Comparison of ENCODE assay signal across 16 cellular contexts in genomic region chr11:1570001-1570453, GRCh38. TPM values are rescaled to one million over a fixed set of nuclear protein-coding genes. Genes with fewer than 3 reads are reported as not detected.
DNase-seq lines count a peak whose midpoint lies in the region; ATAC-seq and TF ChIP-seq lines count a peak whose summit lies in the region.
"Had no signal": no experiment of that assay in that cellular context is flagged by ENCODE, and none has a peak within 500 bp of the region (broad histone marks: within the 10 kb centered on the region; RNA-seq: fewer than 3 reads in every experiment).

No MANE protein-coding gene starts in this region.

- H3K27ac Mint-ChIP-seq in effector memory CD8-positive, alpha-beta T cell: peak overlapping the region; percentile 93
- peak overlapping the region in 1 of 2 donors; percentile 29 for H3K27ac Mint-ChIP-seq in natural killer cell treated with Interleukin-12 subunit alpha and Interleukin-12 subunit beta and Interleukin-15 and Interleukin-18, amount 100 ng/mL, for 72 hours
- H3K27ac Mint-ChIP-seq: GM23338 had no signal

- peaks cover 37 to 38% of the 10 kb centered on the region in 2 donors for H3K4me1 Mint-ChIP-seq in effector memory CD8-positive, alpha-beta T cell (ENCODE audit: low read depth in 2 of 2)
- H3K4me1 Mint-ChIP-seq in natural killer cell treated with Interleukin-12 subunit alpha and Interleukin-12 subunit beta and Interleukin-15 and Interleukin-18, amount 100 ng/mL, for 72 hours (ENCODE audit: low read depth in 2 of 2): peaks cover 4 to 21% of the 10 kb centered on the region in 2 donors

- H4K20me1 ChIP-seq in GM23248 (ENCODE audit: insufficient read depth): no peaks in the 10 kb centered on the region

- no peaks in the 10 kb centered on the region for H3K9me3 ChIP-seq in transverse colon
- no peaks in the 10 kb centered on the region for H3K9me3 ChIP-seq in GM23248 (ENCODE audit: low read depth)
- H3K9me3 ChIP-seq: SJCRH30 had no signal

- in situ Hi-C loops in transverse colon (cut with MboI; ENCODE audit: low pct_ligation_motif_present in 1 of 4, low pct_unique_long_range_greater_than_20kb in 1 of 4, low sequenced_read_pairs in 3 of 4) (no loop called here), GM23248 (cut with MboI) (no loop called here)

- no peak for TF ChIP-seq POLR2A in transverse colon (IDR thresholded peaks at IDR 0.05)

- peaks cover 2% of the 10 kb centered on the region for H3K27me3 ChIP-seq in transverse colon
- H3K27me3 ChIP-seq in GM23248 (replicated peaks; ENCODE audit: insufficient read depth): peaks cover 21% of the 10 kb centered on the region

- H3K36me3 Mint-ChIP-seq in effector memory CD8-positive, alpha-beta T cell (ENCODE audit: insufficient read depth): peaks cover 84% of the 10 kb centered on the region
- no peaks in the 10 kb centered on the region for H3K36me3 Mint-ChIP-seq in natural killer cell treated with Interleukin-12 subunit alpha and Interleukin-12 subunit beta and Interleukin-15 and Interleukin-18, amount 100 ng/mL, for 72 hours

- intact Hi-C loops in Right ventricle myocardium superior (cut with DNase I): loop anchor here (10.0 kb wide), 2 partner anchors 265 to 365 kb away; partner anchors contain the start of gene TOLLIP
- intact Hi-C loops in cardiac septum (cut with DNase I): loop anchor here (5.0 kb wide), 1 partner anchor 33 kb away; no protein-coding TSS in a partner anchor
- intact Hi-C loops in transverse colon (cut with DNase I; ENCODE audit: low total_unique reads): no loop called here

- no peaks in the 10 kb centered on the region for H3K9me3 Mint-ChIP-seq in effector memory CD8-positive, alpha-beta T cell
- no peaks in the 10 kb centered on the region for H3K9me3 Mint-ChIP-seq in natural killer cell treated with Interleukin-12 subunit alpha and Interleukin-12 subunit beta and Interleukin-15 and Interleukin-18, amount 100 ng/mL, for 72 hours
- H3K9me3 Mint-ChIP-seq: GM23338 had no signal

- H3K27me3 Mint-ChIP-seq in effector memory CD8-positive, alpha-beta T cell: no peaks in the 10 kb centered on the region
- no peaks in the 10 kb centered on the region for H3K27me3 Mint-ChIP-seq in natural killer cell treated with Interleukin-12 subunit alpha and Interleukin-12 subunit beta and Interleukin-15 and Interleukin-18, amount 100 ng/mL, for 72 hours

- peak overlapping the region in 1 of 4 donors; percentile 70 for H3K4me3 ChIP-seq in transverse colon
- no peak overlapping the region for H3K4me3 ChIP-seq in GM23248
- H3K4me3 ChIP-seq: SJCRH30 had no signal

- H3K4me2 ChIP-seq in GM23248 (ENCODE audit: unreplicated experiment): no peak overlapping the region

- H3F3A ChIP-seq in GM23248 (ENCODE audit: insufficient read depth): 0 out of 2 replicates have a peak, but pooled peaks cover 3% of the 10 kb centered on the region

- DNase-seq in Right ventricle myocardium superior (peak; percentile 42), cardiac septum (ENCODE audit: low spot score) (no peak), transverse colon (no peak), superior temporal gyrus (ENCODE audit: extremely low spot score) (no peak), GM23248 (no peak)
- no peak for DNase-seq in effector memory CD8-positive, alpha-beta T cell
- no peak for DNase-seq in natural killer cell treated with Interleukin-12 subunit alpha and Interleukin-12 subunit beta and Interleukin-15 and Interleukin-18, amount 100 ng/mL, for 72 hours (ENCODE audit: low spot score)
- DNase-seq: activated CD8-positive, alpha-beta memory T cell treated with anti-CD3 and anti-CD28 coated beads, Interleukin-2, amount 50 U/mL, for 4 hours; amniotic stem cell; EL; foreskin keratinocyte; NCI-H2029 treated with DMSO at 0.1 percent for 48 hours; SJCRH30 had no signal

- no peak for ATAC-seq in Right ventricle myocardium superior (ENCODE audit: poor library complexity)
- no peak for ATAC-seq in effector memory CD8-positive, alpha-beta T cell (replicated peaks)
- no peak for ATAC-seq in natural killer cell treated with Interleukin-12 subunit alpha and Interleukin-12 subunit beta and Interleukin-15 and Interleukin-18, amount 100 ng/mL, for 72 hours
- ATAC-seq in HG02642 (IDR thresholded peaks at IDR 0.05; ENCODE audit: poor library complexity, unreplicated experiment): no peak
- ATAC-seq: foreskin keratinocyte, GM23338 had no signal

- no peaks in the 10 kb centered on the region for H3K79me2 ChIP-seq in GM23248 (ENCODE audit: insufficient read depth)

- H3K4me1 ChIP-seq in transverse colon (peaks cover 26 to 75% (median 50%) of the 10 kb centered on the region in 4 donors), GM23248 (ENCODE audit: insufficient read depth) (no peaks in the 10 kb centered on the region)
- H3K4me1 ChIP-seq: foreskin keratinocyte had no signal

- H3K9ac ChIP-seq in GM23248: no peak overlapping the region

- H2AFZ ChIP-seq in GM23248: no peak overlapping the region
- H2AFZ ChIP-seq: GM23338 had no signal

- TF ChIP-seq CTCF in transverse colon (IDR thresholded peaks at IDR 0.05): no peak

- TF ChIP-seq EP300 in transverse colon (IDR thresholded peaks at IDR 0.05; ENCODE audit: low read depth): no peak

- H3K36me3 ChIP-seq in transverse colon: no peaks in the 10 kb centered on the region
- H3K36me3 ChIP-seq in GM23248 (ENCODE audit: low read depth): no peaks in the 10 kb centered on the region
- H3K36me3 ChIP-seq: SJCRH30 had no signal

- H3K4me3 Mint-ChIP-seq in effector memory CD8-positive, alpha-beta T cell: peak overlapping the region; percentile 73 to 75
- peak overlapping the region; percentile 45 for H3K4me3 Mint-ChIP-seq in natural killer cell treated with Interleukin-12 subunit alpha and Interleukin-12 subunit beta and Interleukin-15 and Interleukin-18, amount 100 ng/mL, for 72 hours

- no peaks in the 10 kb centered on the region for H3K9me2 ChIP-seq in GM23248 (ENCODE audit: insufficient read depth)

- H3K27ac ChIP-seq in transverse colon (peak overlapping the region; percentile 74 to 84 (median 83)), GM23248 (no peak overlapping the region)
- H3K27ac ChIP-seq: foreskin keratinocyte, SJCRH30 had no signal

- 71% methylated on average over 9 of the region's 11 CpGs; no CpG with 5 or more reads in 1 of the 2 donors for WGBS in transverse colon (ENCODE audit: low coverage in 1 of 2), 2 donors
- 50 to 57% methylated on average over 7 to 11 of the region's 11 CpGs for WGBS in GM23248 (ENCODE audit: low coverage in 1 of 2, low lambda C conversion rate in 2 of 2, missing lambda C conversion rate in 2 of 2), 2 experiments

RNA-seq across cellular contexts. Expression of gene DUSP8, which starts 2.0 kb away (rescaled TPM):
- total RNA-seq in Right ventricle myocardium superior: 7.7 TPM
- 36.9 TPM for total RNA-seq in cardiac septum
- 1 to 10 TPM; 4.2 to 5.4 TPM for total RNA-seq in natural killer cell treated with Interleukin-12 subunit alpha and Interleukin-12 subunit beta and Interleukin-15 and Interleukin-18, amount 100 ng/mL, for 72 hours
- total RNA-seq in transverse colon: 10 to 100 TPM; 13.3 to 31.8 (median 19.8) TPM
- 0.11 TPM in 1 of 2 replicates, not detected in the other for total RNA-seq in GM23248 (2014; rRNA removed; shearing (Covaris generic))
- polyA plus RNA-seq in GM23248 (2016; fragmentation: Nextera tagmentation; extraction: Ambion mirVana): 0.05 TPM in 1 of 2 replicates, not detected in the other

RNA-seq across cellular contexts. Expression of gene KRTAP5-1, which starts 15.1 kb away (rescaled TPM):
- not detected for total RNA-seq in Right ventricle myocardium superior
- total RNA-seq in cardiac septum: not detected
- total RNA-seq in natural killer cell treated with Interleukin-12 subunit alpha and Interleukin-12 subunit beta and Interleukin-15 and Interleukin-18, amount 100 ng/mL, for 72 hours: not detected
- total RNA-seq in transverse colon: not detected
- not detected in 2 replicates for total RNA-seq in GM23248 (2014; rRNA removed; shearing (Covaris generic))
- not detected in 2 replicates for polyA plus RNA-seq in GM23248 (2016; fragmentation: Nextera tagmentation; extraction: Ambion mirVana)
- total RNA-seq: foreskin keratinocyte, GM23338, kidney, SJCRH30 had no signal
- polyA plus RNA-seq: foreskin keratinocyte, GM23338 had no signal

RNA-seq across cellular contexts. Expression of gene KRTAP5-2, which starts 28.1 kb away (rescaled TPM):
- total RNA-seq in Right ventricle myocardium superior: not detected
- not detected for total RNA-seq in cardiac septum
- not detected for total RNA-seq in natural killer cell treated with Interleukin-12 subunit alpha and Interleukin-12 subunit beta and Interleukin-15 and Interleukin-18, amount 100 ng/mL, for 72 hours
- total RNA-seq in transverse colon: not detected
- not detected in 2 replicates for total RNA-seq in GM23248 (2014; rRNA removed; shearing (Covaris generic))
- not detected in 2 replicates for polyA plus RNA-seq in GM23248 (2016; fragmentation: Nextera tagmentation; extraction: Ambion mirVana)
- total RNA-seq: foreskin keratinocyte, GM23338, kidney, SJCRH30 had no signal
- polyA plus RNA-seq: foreskin keratinocyte, GM23338 had no signal

RNA-seq across cellular contexts. Expression of gene KRTAP5-3, which starts 38.2 kb away (rescaled TPM):
- not detected for total RNA-seq in Right ventricle myocardium superior
- total RNA-seq in cardiac septum: not detected
- total RNA-seq in natural killer cell treated with Interleukin-12 subunit alpha and Interleukin-12 subunit beta and Interleukin-15 and Interleukin-18, amount 100 ng/mL, for 72 hours: not detected
- not detected for total RNA-seq in transverse colon
- not detected in 2 replicates for total RNA-seq in GM23248 (2014; rRNA removed; shearing (Covaris generic))
- not detected in 2 replicates for polyA plus RNA-seq in GM23248 (2016; fragmentation: Nextera tagmentation; extraction: Ambion mirVana)
- total RNA-seq: foreskin keratinocyte, GM23338, kidney, SJCRH30 had no signal
- polyA plus RNA-seq: foreskin keratinocyte, GM23338 had no signal

RNA-seq across cellular contexts. Expression of gene KRTAP5-4, which starts 51.9 kb away (rescaled TPM):
- total RNA-seq in Right ventricle myocardium superior (not detected), cardiac septum (not detected), transverse colon (not detected)
- not detected for total RNA-seq in natural killer cell treated with Interleukin-12 subunit alpha and Interleukin-12 subunit beta and Interleukin-15 and Interleukin-18, amount 100 ng/mL, for 72 hours
- not detected in 2 replicates for total RNA-seq in GM23248 (2014; rRNA removed; shearing (Covaris generic))
- not detected in 2 replicates for polyA plus RNA-seq in GM23248 (2016; fragmentation: Nextera tagmentation; extraction: Ambion mirVana)
- total RNA-seq: foreskin keratinocyte, GM23338, kidney, SJCRH30 had no signal
- polyA plus RNA-seq: foreskin keratinocyte, GM23338 had no signal
